1 cellular context compared by ENCODE assay signal in the genomic region with DNA sequence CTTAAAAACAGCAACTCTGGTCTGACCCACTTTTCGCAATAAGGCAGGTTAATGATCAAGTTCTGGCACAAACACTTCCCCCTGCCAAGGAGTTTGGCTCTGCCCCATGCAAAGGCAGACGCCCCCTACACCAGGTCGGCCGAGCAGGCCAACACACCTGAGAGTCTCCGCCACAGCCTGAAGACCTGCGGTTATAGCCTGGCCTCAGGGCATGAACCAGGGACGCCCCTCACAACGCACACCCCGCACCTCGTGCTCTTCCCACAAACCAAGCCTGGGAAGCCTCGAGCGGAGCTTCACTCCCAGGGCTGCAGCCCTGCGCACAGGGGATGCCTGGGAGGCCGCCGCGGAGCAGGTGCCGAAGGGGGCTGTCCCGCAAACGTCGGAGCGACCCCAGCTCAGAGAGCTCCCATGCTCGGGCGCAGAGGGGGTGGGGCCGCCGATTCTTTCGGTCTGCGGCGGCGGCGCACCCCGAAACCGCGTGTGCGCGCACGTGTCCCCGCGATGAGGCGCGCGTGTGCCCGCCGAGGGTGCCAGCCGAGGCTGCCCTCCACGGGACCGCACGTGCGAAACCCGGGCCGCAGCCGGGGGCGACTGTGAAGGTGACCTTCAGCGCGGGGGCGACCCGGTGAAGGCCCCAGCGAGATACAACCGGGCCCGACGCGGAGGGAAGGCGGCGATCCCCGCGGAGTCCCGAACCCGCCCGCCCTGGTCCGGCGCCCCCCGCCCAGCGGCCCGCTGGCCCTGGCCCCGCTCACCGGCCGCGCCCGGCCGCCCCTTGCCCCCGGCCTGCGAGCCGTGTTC.
A peak's percentile ranks its signal among the peaks of the same experiment; 100 is the strongest.
TF ChIP-seq lines count a peak whose summit lies in the region.

No MANE protein-coding gene starts in this region.

TF ChIP-seq in IMR-90, 13 proteins besides CTCF, POLR2A, EP300 and RAD21:
- TF ChIP-seq RFX5 (IDR thresholded peaks at IDR 0.05; ENCODE audit: low read depth, low read length), result no peak
- no peak for TF ChIP-seq SMC3 (IDR thresholded peaks at IDR 0.05; ENCODE audit: low read depth, low read length)
- peak; percentile 86 for TF ChIP-seq MXI1 (IDR thresholded peaks at IDR 0.05; ENCODE audit: borderline replicate concordance, low read depth, low read length)
- 0 out of 2 replicates have a peak, but pooled peaks have one; percentile 11 for TF ChIP-seq USF2 (IDR thresholded peaks at IDR 0.05; ENCODE audit: low read depth, low read length)
- no peak for TF ChIP-seq FOS (IDR thresholded peaks at IDR 0.05; ENCODE audit: low read depth, low read length)
- no peak for TF ChIP-seq RCOR1 (IDR thresholded peaks at IDR 0.05; ENCODE audit: insufficient replicate concordance, low read length)
- TF ChIP-seq BHLHE40 (IDR thresholded peaks at IDR 0.05; ENCODE audit: low read depth, low read length), result peak; percentile 80
- TF ChIP-seq NFE2L2 (IDR thresholded peaks at IDR 0.05; ENCODE audit: low read depth, low read length), result no peak
- no peak for TF ChIP-seq MAFK (IDR thresholded peaks at IDR 0.05; ENCODE audit: low read depth, low read length)
- no peak for TF ChIP-seq MAZ (IDR thresholded peaks at IDR 0.05; ENCODE audit: borderline replicate concordance, low read depth, low read length)
- TF ChIP-seq CEBPB (IDR thresholded peaks at IDR 0.05; ENCODE audit: low read depth, low read length), result no peak
- no peak for TF ChIP-seq CHD1 (IDR thresholded peaks at IDR 0.05; ENCODE audit: low read depth, low read length)
- no peak for TF ChIP-seq ELK1 (IDR thresholded peaks at IDR 0.05; ENCODE audit: borderline replicate concordance, low read depth, low read length)
